12 cellular contexts compared by ENCODE assay signal in the genomic region with DNA sequence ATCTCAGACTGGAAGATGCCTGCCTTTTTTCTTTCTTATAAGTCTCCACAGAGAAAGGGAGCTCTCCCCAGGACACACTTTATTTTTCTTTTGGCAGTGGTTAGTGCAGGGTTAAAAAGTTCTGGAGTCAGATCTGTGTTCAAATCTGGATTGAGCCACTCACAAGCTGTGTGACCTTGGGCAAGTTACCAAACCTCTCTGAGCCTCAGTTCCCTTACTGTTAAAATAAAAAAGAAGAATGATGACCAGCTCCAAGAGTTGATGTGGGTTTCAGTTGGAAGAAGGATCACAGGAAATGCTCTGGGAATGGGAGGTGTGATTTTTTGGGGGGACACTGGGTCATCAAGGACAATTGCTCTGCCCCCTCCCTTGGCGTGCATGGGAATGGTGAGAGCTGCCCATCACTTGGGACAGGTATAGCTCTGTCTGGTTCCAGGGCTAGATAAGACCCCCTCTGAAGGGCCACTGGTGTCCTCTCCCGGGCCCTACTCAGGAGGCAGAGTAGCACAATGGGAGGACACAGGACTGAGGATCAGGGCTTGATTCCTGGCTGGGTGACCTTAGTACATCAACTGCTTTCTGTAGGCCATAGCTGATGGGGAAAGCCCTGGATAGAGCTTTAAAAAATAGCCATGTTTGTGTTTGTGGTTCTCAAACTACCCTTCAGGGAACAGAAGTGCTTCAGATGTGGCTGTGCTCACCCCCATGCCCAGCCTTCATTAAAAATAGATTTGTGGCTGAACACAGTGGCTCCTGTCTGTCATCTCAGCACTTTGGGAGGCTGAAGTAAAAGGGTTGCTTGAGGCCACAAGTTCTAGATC.
"Had no signal": no experiment of that assay in that cellular context is flagged by ENCODE, and none has a peak within 500 bp of the region (broad histone marks: within the 10 kb centered on the region; RNA-seq: fewer than 3 reads in every experiment).

No MANE protein-coding gene starts in this region.

- H3K27me3 Mint-ChIP-seq: activated naive CD4-positive, alpha-beta T cell treated with anti-CD3 and anti-CD28 coated beads, Interleukin-2, amount 10 ng/mL, durations not matched to agents 7 days and 5 days; activated T-helper 17 cell treated with anti-CD3 and anti-CD28 coated beads, Interleukin-2, amount 50 U/mL, for 72 hours; naive thymus-derived CD8-positive, alpha-beta T cell had no signal

- H3K36me3 Mint-ChIP-seq: activated naive CD4-positive, alpha-beta T cell treated with anti-CD3 and anti-CD28 coated beads, Interleukin-2, amount 10 ng/mL, durations not matched to agents 7 days and 5 days; brain had no signal

- H3K4me1 Mint-ChIP-seq: activated naive CD4-positive, alpha-beta T cell treated with anti-CD3 and anti-CD28 coated beads, Interleukin-2, amount 10 ng/mL, durations not matched to agents 7 days and 5 days; activated T-helper 17 cell treated with anti-CD3 and anti-CD28 coated beads, Interleukin-2, amount 50 U/mL, for 72 hours; naive thymus-derived CD8-positive, alpha-beta T cell had no signal

- H3K4me3 ChIP-seq: adrenal gland, prostate gland had no signal

- H3K4me3 Mint-ChIP-seq: activated naive CD4-positive, alpha-beta T cell treated with anti-CD3 and anti-CD28 coated beads, Interleukin-2, amount 10 ng/mL, durations not matched to agents 7 days and 5 days; activated T-helper 17 cell treated with anti-CD3 and anti-CD28 coated beads, Interleukin-2, amount 50 U/mL, for 72 hours; brain; naive thymus-derived CD8-positive, alpha-beta T cell; T-helper 1 cell treated with Interleukin-12 subunit alpha and Interleukin-12 subunit beta and Interleukin-4 antibody, amounts not matched to agents 30 μg/mL and 1 μg/mL, for 36 hours had no signal

- ATAC-seq: activated T-helper 17 cell treated with anti-CD3 and anti-CD28 coated beads, Interleukin-2, amount 50 U/mL, for 72 hours; naive thymus-derived CD8-positive, alpha-beta T cell; sciatic nerve had no signal

- H3K9me3 Mint-ChIP-seq: activated naive CD4-positive, alpha-beta T cell treated with anti-CD3 and anti-CD28 coated beads, Interleukin-2, amount 10 ng/mL, durations not matched to agents 7 days and 5 days; activated T-helper 17 cell treated with anti-CD3 and anti-CD28 coated beads, Interleukin-2, amount 50 U/mL, for 72 hours; naive thymus-derived CD8-positive, alpha-beta T cell; T-helper 1 cell treated with Interleukin-12 subunit alpha and Interleukin-12 subunit beta and Interleukin-4 antibody, amounts not matched to agents 30 μg/mL and 1 μg/mL, for 36 hours had no signal

- H3K27ac Mint-ChIP-seq: activated naive CD4-positive, alpha-beta T cell treated with anti-CD3 and anti-CD28 coated beads, Interleukin-2, amount 10 ng/mL, durations not matched to agents 7 days and 5 days; activated T-helper 17 cell treated with anti-CD3 and anti-CD28 coated beads, Interleukin-2, amount 50 U/mL, for 72 hours; brain; naive thymus-derived CD8-positive, alpha-beta T cell; T-helper 1 cell treated with Interleukin-12 subunit alpha and Interleukin-12 subunit beta and Interleukin-4 antibody, amounts not matched to agents 30 μg/mL and 1 μg/mL, for 36 hours had no signal

- DNase-seq: activated CD4-positive, alpha-beta T cell treated with anti-CD3 and anti-CD28 coated beads for 4 hours; activated naive CD4-positive, alpha-beta T cell treated with anti-CD3 and anti-CD28 coated beads, Interleukin-2, amount 10 ng/mL, durations not matched to agents 7 days and 5 days; adrenal gland; hypothalamus; naive thymus-derived CD8-positive, alpha-beta T cell; stimulated activated CD4-positive, alpha-beta T cell treated with anti-CD3 and anti-CD28 coated beads, Interleukin-12 subunit alpha, Interleukin-12 subunit beta, amount 100 ng/mL, for 4 hours; stimulated activated naive CD4-positive, alpha-beta T cell treated with Interleukin-2 at 50 U/mL for 16 hours had no signal
